In the genomic region with DNA sequence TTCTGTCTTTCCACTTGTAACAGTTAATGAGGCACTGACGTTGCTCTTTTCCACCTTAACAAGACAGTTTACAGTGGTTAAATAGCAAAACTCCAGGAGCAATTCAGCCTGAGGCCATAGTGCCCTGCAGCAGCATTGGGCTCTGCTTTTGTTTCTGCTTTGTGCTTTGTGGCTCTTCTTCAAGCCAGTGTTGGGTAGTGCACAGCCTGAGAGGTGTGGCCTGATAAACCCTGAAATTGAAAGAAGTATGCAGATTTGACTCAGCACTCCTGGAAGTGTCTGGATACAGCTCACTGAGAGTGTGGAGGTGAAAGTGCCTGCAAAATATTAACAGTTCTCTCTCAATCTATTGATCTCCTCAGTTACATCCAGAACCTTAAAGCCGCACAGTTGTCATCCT, we compare ENCODE assay signal across 16 cellular contexts.
DNase-seq lines count a peak whose midpoint lies in the region; ATAC-seq, FAIRE-seq and TF ChIP-seq lines count a peak whose summit lies in the region.
"Had no signal": no experiment of that assay in that cellular context is flagged by ENCODE, and none has a peak within 500 bp of the region (broad histone marks: within the 10 kb centered on the region; RNA-seq: fewer than 3 reads in every experiment).

No MANE protein-coding gene starts in this region.

- FAIRE-seq in H54 (lab: Jason Lieb, UNC), result no peak

- no peaks in the 10 kb centered on the region for H4K20me1 ChIP-seq in GM23338 (replicated peaks; ENCODE audit: insufficient read depth)

- intact Hi-C loops in activated naive CD4-positive, alpha-beta T cell treated with anti-CD3 and anti-CD28 coated beads for 36 hours (cut with micrococcal nuclease), result loop anchor here (2.0 kb wide), 2 partner anchors 63 to 165 kb away; a partner anchor contains a TSS

- no peaks in the 10 kb centered on the region for H3K27me3 ChIP-seq in GM23338 (ENCODE audit: insufficient read depth)

- H3K4me1 ChIP-seq in GM23338 (ENCODE audit: insufficient read depth), result no peaks in the 10 kb centered on the region

- H3K9me2 ChIP-seq in GM23338 (ENCODE audit: insufficient read depth), result no peaks in the 10 kb centered on the region

- H3K4me1 Mint-ChIP-seq in activated naive CD4-positive, alpha-beta T cell treated with anti-CD3 and anti-CD28 coated beads for 36 hours (ENCODE audit: low read depth), result peaks cover 24% of the 10 kb centered on the region
- no peaks in the 10 kb centered on the region for H3K4me1 Mint-ChIP-seq in GM23338
- H3K4me1 Mint-ChIP-seq in T-helper 2 cell treated with Interferon-gamma antibody and Interleukin-4, amounts not matched to agents 5 μg/mL and 100 μg/mL, for 36 hours (ENCODE audit: low read depth), result peaks cover 29% of the 10 kb centered on the region

- no peaks in the 10 kb centered on the region for H3K79me2 ChIP-seq in GM23338 (replicated peaks; ENCODE audit: insufficient read depth)

- no peak overlapping the region for H3K4me2 ChIP-seq in GM23338

- no peak overlapping the region for H2AFZ ChIP-seq in GM23338

- H3K36me3 ChIP-seq in GM23338 (ENCODE audit: insufficient read depth), result no peaks in the 10 kb centered on the region; the same call in 1 of the 2 replicates

- peak overlapping the region; percentile 32; the same call in 1 of the 2 replicates for H3K27ac ChIP-seq in GM23338 (ENCODE audit: low read depth)
- H3K27ac ChIP-seq: coronary artery had no signal

- no peak overlapping the region for H3K27ac Mint-ChIP-seq in activated naive CD4-positive, alpha-beta T cell treated with anti-CD3 and anti-CD28 coated beads for 36 hours
- H3K27ac Mint-ChIP-seq in GM23338, result no peak overlapping the region
- H3K27ac Mint-ChIP-seq in T-helper 2 cell treated with Interferon-gamma antibody and Interleukin-4, amounts not matched to agents 5 μg/mL and 100 μg/mL, for 36 hours, result no peak overlapping the region

- H3K9me3 Mint-ChIP-seq in activated naive CD4-positive, alpha-beta T cell treated with anti-CD3 and anti-CD28 coated beads for 36 hours, result no peaks in the 10 kb centered on the region
- H3K9me3 Mint-ChIP-seq in GM23338, result no peaks in the 10 kb centered on the region
- H3K9me3 Mint-ChIP-seq in T-helper 2 cell treated with Interferon-gamma antibody and Interleukin-4, amounts not matched to agents 5 μg/mL and 100 μg/mL, for 36 hours, result no peaks in the 10 kb centered on the region

- H3F3A ChIP-seq in GM23338 (replicated peaks; ENCODE audit: low read depth), result no peaks in the 10 kb centered on the region

- ATAC-seq in GM23338, result 0 out of 3 replicates have a peak, but pooled peaks have one; percentile 25
- ATAC-seq in stimulated activated naive CD8-positive, alpha-beta T cell treated with anti-CD3 and anti-CD28 coated beads, Interleukin-15, Interleukin-2, amounts not matched to agents 100 U/mL and 50 U/mL, for 24 hours, result peak; percentile 11
- no peak for ATAC-seq in GM18861 (IDR thresholded peaks at IDR 0.05; ENCODE audit: unreplicated experiment)
- ATAC-seq: left colon, PC-3 had no signal

- TF ChIP-seq CTCF in GM23338 (conservative IDR thresholded peaks at IDR 0.05; ENCODE audit: low read depth in 2 of 2), result no peak

- no peak overlapping the region for H3K4me3 ChIP-seq in GM23338
- H3K4me3 ChIP-seq: coronary artery had no signal

- H3K4me3 Mint-ChIP-seq in activated naive CD4-positive, alpha-beta T cell treated with anti-CD3 and anti-CD28 coated beads for 36 hours, result no peak overlapping the region
- H3K4me3 Mint-ChIP-seq in GM23338, result no peak overlapping the region
- H3K4me3 Mint-ChIP-seq in T-helper 2 cell treated with Interferon-gamma antibody and Interleukin-4, amounts not matched to agents 5 μg/mL and 100 μg/mL, for 36 hours, result peak overlapping the region; percentile 54

- DNase-seq in activated naive CD4-positive, alpha-beta T cell treated with anti-CD3 and anti-CD28 coated beads for 36 hours, result peak; percentile 30
- no peak for DNase-seq in activated naive CD4-positive, alpha-beta T cell treated with Interleukin-2 at 50 U/mL for 16 hours
- no peak for DNase-seq in GM23338 (ENCODE audit: low spot score)
- DNase-seq in T-helper 2 cell treated with Interferon-gamma antibody and Interleukin-4, amounts not matched to agents 5 μg/mL and 100 μg/mL, for 36 hours (ENCODE audit: low spot score), result peak; percentile 35
- no peak for DNase-seq in stimulated activated naive CD8-positive, alpha-beta T cell treated with anti-CD3 and anti-CD28 coated beads, Interleukin-15, Interleukin-2, amounts not matched to agents 100 U/mL and 50 U/mL, for 24 hours
- no peak for DNase-seq in H54 (ENCODE audit: insufficient read length, low spot score)
- no peak for DNase-seq in NCI-H2029 (lab: John Stamatoyannopoulos, UW)
- DNase-seq: activated gamma-delta T cell; DMS153; left colon; NCI-H1092; NCI-H2171; PC-3; stimulated activated naive CD4-positive, alpha-beta T cell had no signal

- H3K27me3 Mint-ChIP-seq in activated naive CD4-positive, alpha-beta T cell treated with anti-CD3 and anti-CD28 coated beads for 36 hours (ENCODE audit: low read depth), result peaks cover 63% of the 10 kb centered on the region
- peaks cover 4% of the 10 kb centered on the region for H3K27me3 Mint-ChIP-seq in GM23338 (ENCODE audit: insufficient read depth, low read depth, poor library complexity)
- H3K27me3 Mint-ChIP-seq in T-helper 2 cell treated with Interferon-gamma antibody and Interleukin-4, amounts not matched to agents 5 μg/mL and 100 μg/mL, for 36 hours (ENCODE audit: low read depth), result peaks cover 31% of the 10 kb centered on the region

- H3K36me3 Mint-ChIP-seq in activated naive CD4-positive, alpha-beta T cell treated with anti-CD3 and anti-CD28 coated beads for 36 hours (ENCODE audit: low read depth), result peaks cover 21% of the 10 kb centered on the region
- H3K36me3 Mint-ChIP-seq in GM23338 (ENCODE audit: low read depth), result peaks cover 13% of the 10 kb centered on the region; the same call in 1 of the 3 replicates
- peaks cover 17% of the 10 kb centered on the region for H3K36me3 Mint-ChIP-seq in T-helper 2 cell treated with Interferon-gamma antibody and Interleukin-4, amounts not matched to agents 5 μg/mL and 100 μg/mL, for 36 hours (ENCODE audit: low read depth)

- CTCF ChIA-PET in activated naive CD4-positive, alpha-beta T cell treated with anti-CD3 and anti-CD28 coated beads for 36 hours (lab: Charles Lee), result no interaction called here

- no peak for TF ChIP-seq POLR2A in H54 (IDR thresholded peaks at IDR 0.05; ENCODE audit: low read depth, low read length)

TF ChIP-seq in GM23338, 12 proteins besides CTCF, POLR2A, EP300 and RAD21 (continues in another document):
- TF ChIP-seq ZNF114 (CRISPR knock-in tag; IDR thresholded peaks at IDR 0.05) (no peak), EZH2phosphoT487 (IDR thresholded peaks at IDR 0.05; ENCODE audit: unreplicated experiment) (no peak), EZH2 (IDR thresholded peaks at IDR 0.05; ENCODE audit: low read depth, unreplicated experiment) (no peak), STAT1 (IDR thresholded peaks at IDR 0.05; ENCODE audit: unreplicated experiment) (no peak), CREB1 (CRISPR knock-in tag; IDR thresholded peaks at IDR 0.05; ENCODE audit: low read depth) (no peak), JUNB (IDR thresholded peaks at IDR 0.05; ENCODE audit: unreplicated experiment) (no peak), ZNF331 (CRISPR knock-in tag; IDR thresholded peaks at IDR 0.05; ENCODE audit: low read depth) (no peak), NANOG (IDR thresholded peaks at IDR 0.05; ENCODE audit: borderline replicate concordance) (no peak)
- TF ChIP-seq, protein P1, sequence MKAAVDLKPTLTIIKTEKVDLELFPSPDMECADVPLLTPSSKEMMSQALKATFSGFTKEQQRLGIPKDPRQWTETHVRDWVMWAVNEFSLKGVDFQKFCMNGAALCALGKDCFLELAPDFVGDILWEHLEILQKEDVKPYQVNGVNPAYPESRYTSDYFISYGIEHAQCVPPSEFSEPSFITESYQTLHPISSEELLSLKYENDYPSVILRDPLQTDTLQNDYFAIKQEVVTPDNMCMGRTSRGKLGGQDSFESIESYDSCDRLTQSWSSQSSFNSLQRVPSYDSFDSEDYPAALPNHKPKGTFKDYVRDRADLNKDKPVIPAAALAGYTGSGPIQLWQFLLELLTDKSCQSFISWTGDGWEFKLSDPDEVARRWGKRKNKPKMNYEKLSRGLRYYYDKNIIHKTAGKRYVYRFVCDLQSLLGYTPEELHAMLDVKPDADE (IDR thresholded peaks at IDR 0.05), result no peak
- TF ChIP-seq, protein P2, sequence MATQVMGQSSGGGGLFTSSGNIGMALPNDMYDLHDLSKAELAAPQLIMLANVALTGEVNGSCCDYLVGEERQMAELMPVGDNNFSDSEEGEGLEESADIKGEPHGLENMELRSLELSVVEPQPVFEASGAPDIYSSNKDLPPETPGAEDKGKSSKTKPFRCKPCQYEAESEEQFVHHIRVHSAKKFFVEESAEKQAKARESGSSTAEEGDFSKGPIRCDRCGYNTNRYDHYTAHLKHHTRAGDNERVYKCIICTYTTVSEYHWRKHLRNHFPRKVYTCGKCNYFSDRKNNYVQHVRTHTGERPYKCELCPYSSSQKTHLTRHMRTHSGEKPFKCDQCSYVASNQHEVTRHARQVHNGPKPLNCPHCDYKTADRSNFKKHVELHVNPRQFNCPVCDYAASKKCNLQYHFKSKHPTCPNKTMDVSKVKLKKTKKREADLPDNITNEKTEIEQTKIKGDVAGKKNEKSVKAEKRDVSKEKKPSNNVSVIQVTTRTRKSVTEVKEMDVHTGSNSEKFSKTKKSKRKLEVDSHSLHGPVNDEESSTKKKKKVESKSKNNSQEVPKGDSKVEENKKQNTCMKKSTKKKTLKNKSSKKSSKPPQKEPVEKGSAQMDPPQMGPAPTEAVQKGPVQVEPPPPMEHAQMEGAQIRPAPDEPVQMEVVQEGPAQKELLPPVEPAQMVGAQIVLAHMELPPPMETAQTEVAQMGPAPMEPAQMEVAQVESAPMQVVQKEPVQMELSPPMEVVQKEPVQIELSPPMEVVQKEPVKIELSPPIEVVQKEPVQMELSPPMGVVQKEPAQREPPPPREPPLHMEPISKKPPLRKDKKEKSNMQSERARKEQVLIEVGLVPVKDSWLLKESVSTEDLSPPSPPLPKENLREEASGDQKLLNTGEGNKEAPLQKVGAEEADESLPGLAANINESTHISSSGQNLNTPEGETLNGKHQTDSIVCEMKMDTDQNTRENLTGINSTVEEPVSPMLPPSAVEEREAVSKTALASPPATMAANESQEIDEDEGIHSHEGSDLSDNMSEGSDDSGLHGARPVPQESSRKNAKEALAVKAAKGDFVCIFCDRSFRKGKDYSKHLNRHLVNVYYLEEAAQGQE (IDR thresholded peaks at IDR 0.05; ENCODE audit: unreplicated experiment), result no peak

Comparison
In these comparisons a context has a peak if more than half of its experiments do, and no peak if none do; other contexts are left out.
1. DNase-seq: peak in activated naive CD4-positive, alpha-beta T cell treated with anti-CD3 and anti-CD28 coated beads for 36 hours (single experiment) and T-helper 2 cell treated with Interferon-gamma antibody and Interleukin-4, amounts not matched to agents 5 μg/mL and 100 μg/mL, for 36 hours (single experiment); none in activated naive CD4-positive, alpha-beta T cell treated with Interleukin-2 at 50 U/mL for 16 hours (single experiment), GM23338 (single experiment), stimulated activated naive CD8-positive, alpha-beta T cell treated with anti-CD3 and anti-CD28 coated beads, Interleukin-15, Interleukin-2, amounts not matched to agents 100 U/mL and 50 U/mL, for 24 hours (single experiment), H54 (single experiment) and NCI-H2029 (single experiment).